In the genomic region with DNA sequence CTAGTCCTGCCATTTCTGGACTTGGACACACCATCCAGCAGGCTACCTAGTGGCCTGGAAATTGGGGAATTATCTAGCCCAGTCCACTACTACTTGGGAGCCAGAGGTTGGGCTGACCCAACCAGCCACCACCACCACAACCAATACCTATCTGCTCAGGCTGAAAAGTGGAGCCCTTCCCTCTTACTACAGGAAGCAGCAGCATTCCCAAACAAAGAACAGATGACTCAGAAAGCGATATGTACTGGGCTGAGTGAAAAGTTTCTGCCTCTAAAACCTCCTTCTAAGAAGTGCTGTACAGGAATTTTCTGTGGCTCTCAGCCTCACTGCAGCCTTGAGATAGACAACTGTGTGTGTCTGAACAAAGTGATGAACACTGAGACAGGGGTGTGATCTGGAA, we compare ENCODE assay signal across 12 cellular contexts.
DNase-seq lines count a peak whose midpoint lies in the region; ATAC-seq, FAIRE-seq and TF ChIP-seq lines count a peak whose summit lies in the region.
"Had no signal": no experiment of that assay in that cellular context is flagged by ENCODE, and none has a peak within 500 bp of the region (broad histone marks: within the 10 kb centered on the region; RNA-seq: fewer than 3 reads in every experiment).

No MANE protein-coding gene starts in this region.

- H3K36me3 Mint-ChIP-seq in stimulated activated memory B cell treated with anti-CD40 and anti-IgM and Interleukin-4, amounts not matched to agents 10 μg/mL and 1 μg/mL and 100 μg/mL, for 72 hours, result no peaks in the 10 kb centered on the region
- H3K36me3 Mint-ChIP-seq: CD4-positive, alpha-beta memory T cell had no signal

- TF ChIP-seq CTCF in PC-3 (conservative IDR thresholded peaks at IDR 0.05; ENCODE audit: low read depth, low read length), result no peak

- no peak overlapping the region for H3K4me3 ChIP-seq in PC-3 (ENCODE audit: low read length)
- H3K4me3 ChIP-seq: MG63 had no signal

- H2AFZ ChIP-seq in PC-3 (ENCODE audit: low read length), result peak overlapping the region; percentile 43; the same call in 1 of the 2 replicates

- intact Hi-C loops in PC-3 (cut with micrococcal nuclease), result loop anchor here (10.0 kb wide), 1 partner anchor 279 kb away; a partner anchor contains a TSS

- H3K27ac ChIP-seq in PC-3 (ENCODE audit: low read length), result no peak overlapping the region

- H3K27ac Mint-ChIP-seq in stimulated activated memory B cell treated with anti-CD40 and anti-IgM and Interleukin-4, amounts not matched to agents 10 μg/mL and 1 μg/mL and 100 μg/mL, for 72 hours, result no peak overlapping the region
- H3K27ac Mint-ChIP-seq: B cell; CD4-positive, alpha-beta memory T cell had no signal

- peak; percentile 69 for ATAC-seq in PC-3
- ATAC-seq in stimulated activated memory B cell treated with anti-CD40 and anti-IgM and Interleukin-4, amounts not matched to agents 10 μg/mL and 1 μg/mL and 100 μg/mL, for 72 hours, result peak; percentile 38

- H3K4me3 Mint-ChIP-seq in stimulated activated memory B cell treated with anti-CD40 and anti-IgM and Interleukin-4, amounts not matched to agents 10 μg/mL and 1 μg/mL and 100 μg/mL, for 72 hours, result no peak overlapping the region
- H3K4me3 Mint-ChIP-seq: B cell; CD4-positive, alpha-beta memory T cell had no signal

- no peaks in the 10 kb centered on the region for H3K9me2 ChIP-seq in PC-3 (replicated peaks; ENCODE audit: low read length)

- no TSS peak for BruUV-seq in PC-3 (replicated peaks; lab: Mats Ljungman, UMichigan)

- H3K9me3 Mint-ChIP-seq in stimulated activated memory B cell treated with anti-CD40 and anti-IgM and Interleukin-4, amounts not matched to agents 10 μg/mL and 1 μg/mL and 100 μg/mL, for 72 hours, result peaks cover 3% of the 10 kb centered on the region

- no peaks in the 10 kb centered on the region for H3K36me3 ChIP-seq in PC-3 (ENCODE audit: low read depth, low read length)
- H3K36me3 ChIP-seq: MG63 had no signal

- no peaks in the 10 kb centered on the region for H3F3A ChIP-seq in PC-3 (ENCODE audit: low read length, unreplicated experiment)

- H3K4me1 Mint-ChIP-seq in stimulated activated memory B cell treated with anti-CD40 and anti-IgM and Interleukin-4, amounts not matched to agents 10 μg/mL and 1 μg/mL and 100 μg/mL, for 72 hours, result no peaks in the 10 kb centered on the region
- H3K4me1 Mint-ChIP-seq: B cell; CD4-positive, alpha-beta memory T cell had no signal

- no peaks in the 10 kb centered on the region for H3K27me3 ChIP-seq in PC-3 (ENCODE audit: low read length)
- H3K27me3 ChIP-seq: MG63 had no signal

- DNase-seq in H54 (ENCODE audit: insufficient read length, low spot score) (no peak), PC-3 (peak; percentile 19), islet precursor cell (peak; percentile 68), NCI-H82 (lab: John Stamatoyannopoulos, UW) (no peak)
- DNase-seq in stimulated activated CD4-positive, alpha-beta T cell treated with anti-CD3 and anti-CD28 coated beads, Interleukin-1b, Interleukin-23, amount 100 ng/mL, for 48 hours, result no peak
- DNase-seq in activated CD4-positive, CD25-positive, alpha-beta regulatory T cell (lab: John Stamatoyannopoulos, UW), result no peak
- DNase-seq: CD4-positive, alpha-beta memory T cell; KBM-7; MG63; NCI-H1694 treated with DMSO at 0.1 percent for 48 hours had no signal

- no peaks in the 10 kb centered on the region for H4K20me1 ChIP-seq in PC-3 (ENCODE audit: low read length)

- CTCF ChIA-PET in PC-3 (lab: Charles Lee), result no interaction called here

- H3K79me2 ChIP-seq in PC-3 (ENCODE audit: low read length), result no peaks in the 10 kb centered on the region

- H3K9ac ChIP-seq in PC-3 (ENCODE audit: low read length), result no peak overlapping the region

- no peaks in the 10 kb centered on the region for H3K27me3 Mint-ChIP-seq in stimulated activated memory B cell treated with anti-CD40 and anti-IgM and Interleukin-4, amounts not matched to agents 10 μg/mL and 1 μg/mL and 100 μg/mL, for 72 hours
- H3K27me3 Mint-ChIP-seq: B cell; CD4-positive, alpha-beta memory T cell had no signal

- peak; percentile 84 for FAIRE-seq in H54 (lab: Jason Lieb, UNC)

- H3K9me3 ChIP-seq in PC-3 (ENCODE audit: low read length), result no peaks in the 10 kb centered on the region
- H3K9me3 ChIP-seq: MG63 had no signal

- POLR2A ChIA-PET in PC-3 (lab: Charles Lee; ENCODE audit: unreplicated experiment), result no interaction called here

- no peak for TF ChIP-seq POLR2A in H54 (IDR thresholded peaks at IDR 0.05; ENCODE audit: low read depth, low read length)

- no peak overlapping the region for H3K4me2 ChIP-seq in PC-3 (ENCODE audit: low read length)

- no peaks in the 10 kb centered on the region for H3K4me1 ChIP-seq in PC-3 (ENCODE audit: insufficient read depth, low read length)

Comparison
In these comparisons a context has a peak if more than half of its experiments do, and no peak if none do; other contexts are left out.
1. DNase-seq: peak in PC-3 (single experiment) and islet precursor cell (single experiment); none in H54 (single experiment), stimulated activated CD4-positive, alpha-beta T cell treated with anti-CD3 and anti-CD28 coated beads, Interleukin-1b, Interleukin-23, amount 100 ng/mL, for 48 hours (single experiment), activated CD4-positive, CD25-positive, alpha-beta regulatory T cell (0 of 4) and NCI-H82 (single experiment).